Comparison of ENCODE assay signal across 12 cellular contexts in genomic region chr6:160069459-160069858, GRCh38. TPM values are rescaled to one million over a fixed set of nuclear protein-coding genes. Genes with fewer than 3 reads are reported as not detected.
DNase-seq lines count a peak whose midpoint lies in the region; ATAC-seq lines count a peak whose summit lies in the region.
"Had no signal": no experiment of that assay in that cellular context is flagged by ENCODE, and none has a peak within 500 bp of the region (broad histone marks: within the 10 kb centered on the region; RNA-seq: fewer than 3 reads in every experiment).

No MANE protein-coding gene starts in this region.

- ATAC-seq in GM21390 (IDR thresholded peaks at IDR 0.05; ENCODE audit: unreplicated experiment) (peak; percentile 11), HG03175 (IDR thresholded peaks at IDR 0.05; ENCODE audit: unreplicated experiment) (peak; percentile 20)
- no peak for ATAC-seq in effector memory CD8-positive, alpha-beta T cell (replicated peaks)

- H3K27me3 Mint-ChIP-seq in activated CD4-positive, alpha-beta T cell treated with anti-CD3 and anti-CD28 coated beads, Interleukin-2, amount 10 ng/mL, durations not matched to agents 24 days and 14 days = no peaks in the 10 kb centered on the region
- H3K27me3 Mint-ChIP-seq in effector memory CD8-positive, alpha-beta T cell = no peaks in the 10 kb centered on the region

- intact Hi-C loops in activated CD4-positive, alpha-beta T cell treated with anti-CD3 and anti-CD28 coated beads, Interleukin-2, amount 10 ng/mL, durations not matched to agents 24 days and 14 days (cut with micrococcal nuclease) = no loop called here

- no peak overlapping the region for H3K27ac Mint-ChIP-seq in activated CD4-positive, alpha-beta T cell treated with anti-CD3 and anti-CD28 coated beads, Interleukin-2, amount 10 ng/mL, durations not matched to agents 24 days and 14 days
- H3K27ac Mint-ChIP-seq in effector memory CD8-positive, alpha-beta T cell = peak overlapping the region; percentile 13 to 64

- H3K4me1 Mint-ChIP-seq in activated CD4-positive, alpha-beta T cell treated with anti-CD3 and anti-CD28 coated beads, Interleukin-2, amount 10 ng/mL, durations not matched to agents 24 days and 14 days = peaks cover 45% of the 10 kb centered on the region
- peaks cover 38 to 47% of the 10 kb centered on the region in 2 donors for H3K4me1 Mint-ChIP-seq in effector memory CD8-positive, alpha-beta T cell (ENCODE audit: low read depth in 2 of 2)

- peak overlapping the region; percentile 56 for H3K4me3 Mint-ChIP-seq in activated CD4-positive, alpha-beta T cell treated with anti-CD3 and anti-CD28 coated beads, Interleukin-2, amount 10 ng/mL, durations not matched to agents 24 days and 14 days
- H3K4me3 Mint-ChIP-seq in effector memory CD8-positive, alpha-beta T cell = peak overlapping the region; percentile 51 to 62

- H3K9me3 Mint-ChIP-seq in activated CD4-positive, alpha-beta T cell treated with anti-CD3 and anti-CD28 coated beads, Interleukin-2, amount 10 ng/mL, durations not matched to agents 24 days and 14 days = no peaks in the 10 kb centered on the region
- H3K9me3 Mint-ChIP-seq in effector memory CD8-positive, alpha-beta T cell = no peaks in the 10 kb centered on the region

- DNase-seq in activated CD4-positive, alpha-beta T cell treated with anti-CD3 and anti-CD28 coated beads, Interleukin-2, amount 10 ng/mL, durations not matched to agents 24 days and 14 days = no peak
- DNase-seq in activated CD4-positive, alpha-beta T cell treated with anti-CD3 and anti-CD28 coated beads, Interleukin-2, amount 50 U/mL, for 1 hour = no peak
- no peak for DNase-seq in effector memory CD8-positive, alpha-beta T cell
- no peak for DNase-seq in NCI-H2081 treated with DMSO at 0.1 percent for 48 hours (lab: John Stamatoyannopoulos, UW)
- DNase-seq in stimulated activated CD4-positive, alpha-beta T cell treated with anti-CD3 and anti-CD28 coated beads, Interleukin-4, amount 100 ng/mL, for 1 hour = no peak
- DNase-seq in NCI-H524 (lab: John Stamatoyannopoulos, UW) = no peak
- DNase-seq: DMS79, head of caudate nucleus, NCI-H1694 had no signal

- H3K36me3 Mint-ChIP-seq in activated CD4-positive, alpha-beta T cell treated with anti-CD3 and anti-CD28 coated beads, Interleukin-2, amount 10 ng/mL, durations not matched to agents 24 days and 14 days (ENCODE audit: low read depth) = peaks cover 82% of the 10 kb centered on the region
- peaks cover 87% of the 10 kb centered on the region for H3K36me3 Mint-ChIP-seq in effector memory CD8-positive, alpha-beta T cell (ENCODE audit: insufficient read depth)

RNA-seq across cellular contexts. Expression of gene SLC22A1, which starts 52.2 kb away (rescaled TPM):
- 2.2 and 3.1 TPM in 2 replicates for total RNA-seq in activated CD4-positive, alpha-beta T cell treated with anti-CD3 and anti-CD28 coated beads, Interleukin-2, amount 10 ng/mL, durations not matched to agents 24 days and 14 days
- total RNA-seq: lung microvascular endothelial cell had no signal
